ENCODE assay signal across 30 cellular contexts in the genomic region with DNA sequence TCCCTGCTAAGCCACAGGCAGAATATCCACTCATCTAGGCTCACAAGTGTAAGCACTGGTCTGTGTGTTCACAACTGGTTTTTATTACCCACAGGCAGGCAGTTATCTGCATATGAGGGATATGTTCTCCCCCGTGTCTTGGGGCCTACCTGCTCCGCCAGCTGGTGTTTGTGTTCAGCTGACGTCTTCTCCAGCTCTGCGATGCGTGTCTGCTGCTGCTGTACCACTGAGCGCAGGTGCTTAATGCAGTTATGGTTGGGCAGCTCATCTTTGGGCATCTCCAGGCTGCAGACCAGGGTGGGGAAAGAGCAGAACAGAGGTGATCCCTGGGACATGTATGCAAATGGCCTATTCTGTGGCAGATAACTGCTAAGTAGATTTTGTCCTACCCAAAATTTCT. TPM values are rescaled to one million over a fixed set of nuclear protein-coding genes. Genes with fewer than 3 reads are reported as not detected.
DNase-seq lines count a peak whose midpoint lies in the region; ATAC-seq and TF ChIP-seq lines count a peak whose summit lies in the region.
"Had no signal": no experiment of that assay in that cellular context is flagged by ENCODE, and none has a peak within 500 bp of the region (broad histone marks: within the 10 kb centered on the region; RNA-seq: fewer than 3 reads in every experiment).

No MANE protein-coding gene starts in this region.

- POLR2A ChIA-PET in activated B cell treated with CpG ODN at 0.5 μM for 24 hours (lab: Charles Lee), result interaction anchor here (0.7 to 9.1 kb wide), 6 partner anchors 9 to 241 kb away, joined by 3 to 111 read pairs (median 4); a partner anchor contains a TSS

- H3K27me3 Mint-ChIP-seq in activated B cell treated with CpG ODN at 0.5 μM for 24 hours, result no peaks in the 10 kb centered on the region
- no peaks in the 10 kb centered on the region for H3K27me3 Mint-ChIP-seq in activated CD4-positive, alpha-beta T cell treated with anti-CD3 and anti-CD28 coated beads, Interleukin-2, amount 10 ng/mL, durations not matched to agents 24 days and 14 days
- H3K27me3 Mint-ChIP-seq: activated T-helper 17 cell treated with anti-CD3 and anti-CD28 coated beads, Interleukin-2, amount 50 U/mL, for 72 hours; central memory CD8-positive, alpha-beta T cell had no signal

- CTCF ChIA-PET in activated B cell treated with CpG ODN at 0.5 μM for 24 hours (lab: Charles Lee), result interaction anchor here (1.1 to 4.8 kb wide), 6 partner anchors 14 to 255 kb away, joined by 3 to 52 read pairs (median 8); a partner anchor contains a TSS

- ATAC-seq in activated B cell treated with CpG ODN at 0.5 μM for 24 hours (ENCODE audit: low read depth) (peak; percentile 89), mucosa of descending colon (peak; percentile 25)
- ATAC-seq: activated naive CD4-positive, alpha-beta T cell treated with anti-CD3 and anti-CD28 coated beads, Interleukin-2, amount 50 U/mL, for 72 hours; activated T-helper 17 cell treated with anti-CD3 and anti-CD28 coated beads, Interleukin-2, amount 50 U/mL, for 72 hours; lower lobe of right lung; WTC11 had no signal

- no peak for TF ChIP-seq POLR2A in breast epithelium (IDR thresholded peaks at IDR 0.05)

- H3K9me3 ChIP-seq in Karpas-422 (ENCODE audit: low read length) (no peaks in the 10 kb centered on the region), mucosa of descending colon (no peaks in the 10 kb centered on the region), breast epithelium (no peaks in the 10 kb centered on the region)
- H3K9me3 ChIP-seq: ascending aorta, lower lobe of right lung, prostate gland, SK-N-SH, stomach, tibial nerve had no signal

- intact Hi-C loops in activated B cell treated with CpG ODN at 0.5 μM for 24 hours (cut with micrococcal nuclease), result no loop called here
- intact Hi-C loops in mucosa of descending colon (cut with DNase I, micrococcal nuclease), result no loop called here
- intact Hi-C loops in breast epithelium (cut with DNase I; ENCODE audit: low total_unique reads), result loop anchor here (1.0 kb wide), 1 partner anchor 18 kb away; no protein-coding TSS in a partner anchor
- intact Hi-C loops in activated CD4-positive, alpha-beta T cell treated with anti-CD3 and anti-CD28 coated beads, Interleukin-2, amount 10 ng/mL, durations not matched to agents 24 days and 14 days (cut with micrococcal nuclease), result loop anchor here (5.0 kb wide), 1 partner anchor 254 kb away; no protein-coding TSS in a partner anchor

- peaks cover 80% of the 10 kb centered on the region for H3K36me3 Mint-ChIP-seq in activated B cell treated with CpG ODN at 0.5 μM for 24 hours (ENCODE audit: low read depth)
- peaks cover 50% of the 10 kb centered on the region for H3K36me3 Mint-ChIP-seq in activated CD4-positive, alpha-beta T cell treated with anti-CD3 and anti-CD28 coated beads, Interleukin-2, amount 10 ng/mL, durations not matched to agents 24 days and 14 days (ENCODE audit: low read depth)

- H3K4me3 Mint-ChIP-seq in activated B cell treated with CpG ODN at 0.5 μM for 24 hours, result no peak overlapping the region
- no peak overlapping the region for H3K4me3 Mint-ChIP-seq in activated CD4-positive, alpha-beta T cell treated with anti-CD3 and anti-CD28 coated beads, Interleukin-2, amount 10 ng/mL, durations not matched to agents 24 days and 14 days
- H3K4me3 Mint-ChIP-seq: activated T-helper 17 cell treated with anti-CD3 and anti-CD28 coated beads, Interleukin-2, amount 50 U/mL, for 72 hours; central memory CD8-positive, alpha-beta T cell; H9; WTC11 had no signal

- H3K4me1 Mint-ChIP-seq in activated B cell treated with CpG ODN at 0.5 μM for 24 hours, result peaks cover 34% of the 10 kb centered on the region
- H3K4me1 Mint-ChIP-seq in activated CD4-positive, alpha-beta T cell treated with anti-CD3 and anti-CD28 coated beads, Interleukin-2, amount 10 ng/mL, durations not matched to agents 24 days and 14 days, result peaks cover 2% of the 10 kb centered on the region
- H3K4me1 Mint-ChIP-seq: central memory CD8-positive, alpha-beta T cell; H9; WTC11 had no signal

- H3K4me1 ChIP-seq in Karpas-422 (ENCODE audit: low read length), result peaks cover 30% of the 10 kb centered on the region
- no peaks in the 10 kb centered on the region for H3K4me1 ChIP-seq in mucosa of descending colon (ENCODE audit: low read depth)
- H3K4me1 ChIP-seq in breast epithelium, result no peaks in the 10 kb centered on the region
- H3K4me1 ChIP-seq: ascending aorta, lower lobe of right lung, prostate gland had no signal

- H3K27ac ChIP-seq in Karpas-422 (ENCODE audit: low read length) (peak overlapping the region; percentile 67), breast epithelium (no peak overlapping the region)
- H3K27ac ChIP-seq: C4-2B, lower lobe of right lung, prostate gland, stomach had no signal

- H3K36me3 ChIP-seq in Karpas-422 (ENCODE audit: insufficient read depth, low read length) (peaks cover 41% of the 10 kb centered on the region), mucosa of descending colon (ENCODE audit: low read depth) (no peaks in the 10 kb centered on the region), breast epithelium (peaks cover 4% of the 10 kb centered on the region)

- H3K4me3 ChIP-seq in Karpas-422 (ENCODE audit: low read length), result no peak overlapping the region
- H3K4me3 ChIP-seq in mucosa of descending colon, result no peak overlapping the region
- H3K4me3 ChIP-seq in breast epithelium, result no peak overlapping the region
- H3K4me3 ChIP-seq: ascending aorta, lower lobe of right lung, prostate gland, stomach, tibial nerve had no signal

- DNase-seq in Karpas-422, result peak; percentile 61
- no peak for DNase-seq in activated B cell treated with CpG ODN at 0.5 μM for 24 hours
- no peak for DNase-seq in mucosa of descending colon
- DNase-seq in breast epithelium (ENCODE audit: low spot score in 2 of 2), result no peak
- no peak for DNase-seq in T1000 (lab: John Stamatoyannopoulos, UW)
- DNase-seq in activated CD4-positive, alpha-beta T cell treated with anti-CD3 and anti-CD28 coated beads, Interleukin-2, amount 10 ng/mL, durations not matched to agents 24 days and 14 days, result no peak
- DNase-seq: ACHN; activated CD4-positive, alpha-beta T cell treated with anti-CD3 and anti-CD28 coated beads, Interleukin-2, amount 50 U/mL, for 4 hours; activated CD8-positive, alpha-beta memory T cell treated with anti-CD3 and anti-CD28 coated beads, Interleukin-2, amount 50 U/mL, for 48 hours; dermis blood vessel endothelial cell; EL; glutamatergic neuron; H9; lower lobe of right lung; NCI-H1092 treated with DMSO at 0.1 percent for 48 hours; NCI-H187 treated with DMSO at 0.1 percent for 48 hours; NCI-H2227 treated with DMSO at 0.1 percent for 48 hours; NCI-H774; SK-N-SH; stomach had no signal

- H3K9ac ChIP-seq in Karpas-422 (ENCODE audit: low read length), result no peak overlapping the region
- H3K9ac ChIP-seq: SK-N-SH had no signal

- TF ChIP-seq CTCF in activated B cell treated with CpG ODN at 0.5 μM for 24 hours (IDR thresholded peaks at IDR 0.05), result no peak
- no peak for TF ChIP-seq CTCF in mucosa of descending colon (IDR thresholded peaks at IDR 0.05)
- no peak for TF ChIP-seq CTCF in breast epithelium (IDR thresholded peaks at IDR 0.05)

- H2AFZ ChIP-seq in Karpas-422 (ENCODE audit: low read length), result no peak overlapping the region

- H3K9me2 ChIP-seq in Karpas-422 (replicated peaks; ENCODE audit: insufficient read depth, low read length), result no peaks in the 10 kb centered on the region
- H3K9me2 ChIP-seq: SK-N-SH had no signal

- no peak overlapping the region for H3K4me2 ChIP-seq in Karpas-422 (ENCODE audit: low read depth, low read length, poor library complexity, severe bottlenecking)
- H3K4me2 ChIP-seq: SK-N-SH had no signal

- no peaks in the 10 kb centered on the region for H3K9me3 Mint-ChIP-seq in activated B cell treated with CpG ODN at 0.5 μM for 24 hours
- no peaks in the 10 kb centered on the region for H3K9me3 Mint-ChIP-seq in activated CD4-positive, alpha-beta T cell treated with anti-CD3 and anti-CD28 coated beads, Interleukin-2, amount 10 ng/mL, durations not matched to agents 24 days and 14 days
- H3K9me3 Mint-ChIP-seq: activated naive CD4-positive, alpha-beta T cell treated with anti-CD3 and anti-CD28 coated beads, Interleukin-2, amount 50 U/mL, for 72 hours; activated T-helper 17 cell treated with anti-CD3 and anti-CD28 coated beads, Interleukin-2, amount 50 U/mL, for 72 hours; central memory CD8-positive, alpha-beta T cell; H9; WTC11 had no signal

- H4K20me1 ChIP-seq in Karpas-422 (ENCODE audit: insufficient read depth, low read depth, low read length), result no peaks in the 10 kb centered on the region

- no peaks in the 10 kb centered on the region for H3K79me2 ChIP-seq in Karpas-422 (ENCODE audit: low read length)

- peak overlapping the region; percentile 80 for H3K27ac Mint-ChIP-seq in activated B cell treated with CpG ODN at 0.5 μM for 24 hours
- H3K27ac Mint-ChIP-seq in activated CD4-positive, alpha-beta T cell treated with anti-CD3 and anti-CD28 coated beads, Interleukin-2, amount 10 ng/mL, durations not matched to agents 24 days and 14 days, result no peak overlapping the region

- H3K27me3 ChIP-seq in Karpas-422 (ENCODE audit: low read length), result no peaks in the 10 kb centered on the region
- H3K27me3 ChIP-seq in breast epithelium, result no peaks in the 10 kb centered on the region
- H3K27me3 ChIP-seq: ascending aorta, stomach, tibial nerve had no signal

RNA-seq across cellular contexts. Expression of a gene that starts 13.7 kb away (rescaled TPM):
- total RNA-seq in Karpas-422 (2014; rRNA removed; shearing (Covaris generic); ENCODE audit: low replicate concordance), result 52.0 and 63.6 TPM in 2 replicates
- total RNA-seq in activated B cell treated with CpG ODN at 0.5 μM for 24 hours, result 75.8 and 86.0 TPM in 2 replicates
- 10 to 100 TPM; 30.4 to 51.5 (median 32.1) TPM for total RNA-seq in mucosa of descending colon
- total RNA-seq in breast epithelium, result 10 to 100 TPM; 64.4 to 86.6 (median 81.3) TPM
- total RNA-seq in activated CD4-positive, alpha-beta T cell treated with anti-CD3 and anti-CD28 coated beads, Interleukin-2, amount 10 ng/mL, durations not matched to agents 24 days and 14 days, result 39.8 and 41.1 TPM in 2 replicates

RNA-seq across cellular contexts. Expression of a gene that starts 16.1 kb away (rescaled TPM):
- total RNA-seq in Karpas-422 (2014; rRNA removed; shearing (Covaris generic); ENCODE audit: low replicate concordance), result 45.6 and 54.2 TPM in 2 replicates
- total RNA-seq in activated B cell treated with CpG ODN at 0.5 μM for 24 hours, result 27.7 and 31.4 TPM in 2 replicates
- total RNA-seq in mucosa of descending colon, result 10 to 100 TPM; 22.2 to 37.3 (median 30.2) TPM
- total RNA-seq in breast epithelium, result 10 to 100 TPM; 24.7 to 31.2 (median 27.5) TPM
- 94.7 and 96.0 TPM in 2 replicates for total RNA-seq in activated CD4-positive, alpha-beta T cell treated with anti-CD3 and anti-CD28 coated beads, Interleukin-2, amount 10 ng/mL, durations not matched to agents 24 days and 14 days

RNA-seq across cellular contexts. Expression of a gene that starts 18.7 kb away (rescaled TPM):
- 26.2 and 42.2 TPM in 2 replicates for total RNA-seq in Karpas-422 (2014; rRNA removed; shearing (Covaris generic); ENCODE audit: low replicate concordance)
- total RNA-seq in activated B cell treated with CpG ODN at 0.5 μM for 24 hours, result 109 and 136 TPM in 2 replicates
- total RNA-seq in mucosa of descending colon, result 100 to 1,000 TPM in 2 of 3 donors, 10 to 100 TPM in 1; 91.7 to 163 (median 116) TPM
- 100 to 1,000 TPM; 105 to 114 (median 106) TPM for total RNA-seq in breast epithelium
- 127 and 130 TPM in 2 replicates for total RNA-seq in activated CD4-positive, alpha-beta T cell treated with anti-CD3 and anti-CD28 coated beads, Interleukin-2, amount 10 ng/mL, durations not matched to agents 24 days and 14 days

RNA-seq across cellular contexts. Expression of a gene that starts 21.8 kb away (rescaled TPM):
- 0.61 TPM in 1 of 2 replicates, not detected in the other for total RNA-seq in Karpas-422 (2014; rRNA removed; shearing (Covaris generic); ENCODE audit: low replicate concordance)
- total RNA-seq in activated B cell treated with CpG ODN at 0.5 μM for 24 hours (0.37 and 1.00 TPM in 2 replicates), mucosa of descending colon (100 to 1,000 TPM in 2 of 3 donors, 10 to 100 TPM in 1; 88.4 to 298 (median 129) TPM), breast epithelium (under 1 TPM in 1 of 3 donors, not detected in 2; 0.98 TPM)
- total RNA-seq in activated CD4-positive, alpha-beta T cell treated with anti-CD3 and anti-CD28 coated beads, Interleukin-2, amount 10 ng/mL, durations not matched to agents 24 days and 14 days, result 0.86 and 1.6 TPM in 2 replicates
- total RNA-seq: ascending aorta, dermis blood vessel endothelial cell, endothelial cell of umbilical vein, H9, LHCN-M2, lower lobe of right lung, prostate gland had no signal

RNA-seq across cellular contexts. Expression of a gene that starts 49.9 kb away (rescaled TPM):
- 640 and 780 TPM in 2 replicates for total RNA-seq in Karpas-422 (2014; rRNA removed; shearing (Covaris generic); ENCODE audit: low replicate concordance)
- total RNA-seq in activated B cell treated with CpG ODN at 0.5 μM for 24 hours (921 and 1,059 TPM in 2 replicates), mucosa of descending colon (1,000 to 10,000 TPM; 1,884 to 3,185 (median 1,894) TPM), breast epithelium (1,000 to 10,000 TPM; 1,725 to 2,481 (median 1,981) TPM)
- 717 and 752 TPM in 2 replicates for total RNA-seq in activated CD4-positive, alpha-beta T cell treated with anti-CD3 and anti-CD28 coated beads, Interleukin-2, amount 10 ng/mL, durations not matched to agents 24 days and 14 days

Comparison
In these comparisons a context has a peak if more than half of its experiments do, and no peak if none do; other contexts are left out.
1. intact Hi-C loops: an anchor here in breast epithelium (1.0 kb wide) and activated CD4-positive, alpha-beta T cell treated with anti-CD3 and anti-CD28 coated beads, Interleukin-2, amount 10 ng/mL, durations not matched to agents 24 days and 14 days (5.0 kb wide); none called in activated B cell treated with CpG ODN at 0.5 μM for 24 hours and mucosa of descending colon.